Comparison of ENCODE assay signal across 28 cellular contexts in the genomic region with DNA sequence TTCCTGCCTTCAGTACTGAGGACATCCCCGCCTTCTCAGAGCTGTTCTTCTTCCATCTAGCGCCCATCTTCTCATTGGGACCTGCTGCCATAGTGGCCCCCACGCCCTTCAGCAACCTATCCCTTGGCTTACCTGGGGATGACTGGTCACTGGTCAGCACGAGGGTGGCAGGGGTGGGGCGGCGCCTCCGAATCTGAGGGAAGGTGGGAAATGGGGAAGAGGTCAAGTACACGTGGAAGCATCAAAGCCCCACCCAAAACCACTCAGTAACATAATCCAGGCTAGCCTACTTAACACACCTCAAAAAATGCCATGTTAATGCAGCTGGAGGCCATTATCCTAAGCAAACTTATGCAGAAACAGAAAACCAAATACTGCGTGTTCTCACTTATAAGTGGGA. TPM values are rescaled to one million over a fixed set of nuclear protein-coding genes. Genes with fewer than 3 reads are reported as not detected.
"Had no signal": no experiment of that assay in that cellular context is flagged by ENCODE, and none has a peak within 500 bp of the region (broad histone marks: within the 10 kb centered on the region; RNA-seq: fewer than 3 reads in every experiment).

No MANE protein-coding gene starts in this region.

- H3K4me3 Mint-ChIP-seq: activated CD8-positive, alpha-beta T cell treated with anti-CD3 and anti-CD28 coated beads for 36 hours; activated naive CD8-positive, alpha-beta T cell treated with anti-CD3 and anti-CD28 coated beads, Interleukin-2, amount 10 ng/mL, durations not matched to agents 7 days and 5 days; T-helper 1 cell treated with Interleukin-12 subunit alpha and Interleukin-12 subunit beta and Interleukin-4 antibody, amounts not matched to agents 30 μg/mL and 1 μg/mL, for 36 hours had no signal

- H3K27me3 ChIP-seq: adrenal gland, Peyer's patch had no signal

- H3K9me3 Mint-ChIP-seq: activated CD8-positive, alpha-beta T cell treated with anti-CD3 and anti-CD28 coated beads for 36 hours; activated naive CD8-positive, alpha-beta T cell treated with anti-CD3 and anti-CD28 coated beads, Interleukin-2, amount 10 ng/mL, durations not matched to agents 7 days and 5 days; T-helper 1 cell treated with Interleukin-12 subunit alpha and Interleukin-12 subunit beta and Interleukin-4 antibody, amounts not matched to agents 30 μg/mL and 1 μg/mL, for 36 hours had no signal

- H3K36me3 ChIP-seq: adrenal gland, Peyer's patch, SJCRH30 had no signal

- H3K9me3 ChIP-seq: adrenal gland, Peyer's patch, SJCRH30 had no signal

- H3K27ac Mint-ChIP-seq: activated CD8-positive, alpha-beta T cell treated with anti-CD3 and anti-CD28 coated beads for 36 hours; activated naive CD8-positive, alpha-beta T cell treated with anti-CD3 and anti-CD28 coated beads, Interleukin-2, amount 10 ng/mL, durations not matched to agents 7 days and 5 days; T-helper 1 cell treated with Interleukin-12 subunit alpha and Interleukin-12 subunit beta and Interleukin-4 antibody, amounts not matched to agents 30 μg/mL and 1 μg/mL, for 36 hours had no signal

- H3K4me3 ChIP-seq: adrenal gland, Peyer's patch, SJCRH30 had no signal

- H3K4me1 ChIP-seq: SJCRH30 had no signal

- H3K36me3 Mint-ChIP-seq: activated naive CD8-positive, alpha-beta T cell treated with anti-CD3 and anti-CD28 coated beads, Interleukin-2, amount 10 ng/mL, durations not matched to agents 7 days and 5 days had no signal

- ATAC-seq: activated CD4-positive, CD25-positive, alpha-beta regulatory T cell treated with anti-CD3 and anti-CD28 coated beads, Interleukin-2, amount 50 U/mL, for 24 hours; activated CD8-positive, alpha-beta T cell treated with anti-CD3 and anti-CD28 coated beads for 36 hours; SK-N-SH treated with all-trans-retinoic acid at 6 μM for 48 hours had no signal

- DNase-seq: activated CD4-positive, alpha-beta T cell treated with anti-CD3 and anti-CD28 coated beads for 4 hours; activated CD8-positive, alpha-beta memory T cell treated with anti-CD3 and anti-CD28 coated beads, Interleukin-2, amount 50 U/mL, for 4 hours; activated CD8-positive, alpha-beta T cell treated with anti-CD3 and anti-CD28 coated beads for 36 hours; activated naive CD4-positive, alpha-beta T cell treated with anti-CD3 and anti-CD28 coated beads, Interleukin-2, amount 50 U/mL, for 16 hours; activated naive CD8-positive, alpha-beta T cell treated with anti-CD3 and anti-CD28 coated beads, Interleukin-2, amount 10 ng/mL, durations not matched to agents 7 days and 5 days; adrenal gland; anterior cingulate cortex; KG1; NCI-H1092 treated with DMSO at 0.1 percent for 48 hours; NCI-H1436 treated with DMSO at 0.1 percent for 48 hours; NCI-H187; NCI-H2081 treated with DMSO at 0.1 percent for 48 hours; NCI-H446; NCI-H524; NCI-H774; NK-92 treated with Interleukin-12 subunit alpha and Interleukin-12 subunit beta, amount 100 ng/mL, for 24 hours; Peyer's patch; Right ventricle myocardium superior; SJCRH30; SW 1271 had no signal

- H3K27ac ChIP-seq: adrenal gland, Peyer's patch, RWPE1, SJCRH30 had no signal

RNA-seq across cellular contexts. Expression of a gene that starts 4.3 kb away (rescaled TPM):
- total RNA-seq: activated CD8-positive, alpha-beta T cell treated with anti-CD3 and anti-CD28 coated beads for 36 hours; activated naive CD8-positive, alpha-beta T cell treated with anti-CD3 and anti-CD28 coated beads, Interleukin-2, amount 10 ng/mL, durations not matched to agents 7 days and 5 days; LHCN-M2; MCF 10A; SJCRH30 had no signal

RNA-seq across cellular contexts. Expression of a gene that starts 34.7 kb away (rescaled TPM):
- total RNA-seq: LHCN-M2, MCF 10A, SJCRH30 had no signal

RNA-seq across cellular contexts. Expression of a gene that starts 50.6 kb away (rescaled TPM):
- total RNA-seq: activated CD8-positive, alpha-beta T cell treated with anti-CD3 and anti-CD28 coated beads for 36 hours; activated naive CD8-positive, alpha-beta T cell treated with anti-CD3 and anti-CD28 coated beads, Interleukin-2, amount 10 ng/mL, durations not matched to agents 7 days and 5 days; adrenal gland; cardiac septum; cerebellum; LHCN-M2; MCF 10A; Peyer's patch; Right ventricle myocardium superior; SJCRH30 had no signal
- polyA plus RNA-seq: adrenal gland had no signal
